ENCODE assay signal across 9 cellular contexts in the genomic region with DNA sequence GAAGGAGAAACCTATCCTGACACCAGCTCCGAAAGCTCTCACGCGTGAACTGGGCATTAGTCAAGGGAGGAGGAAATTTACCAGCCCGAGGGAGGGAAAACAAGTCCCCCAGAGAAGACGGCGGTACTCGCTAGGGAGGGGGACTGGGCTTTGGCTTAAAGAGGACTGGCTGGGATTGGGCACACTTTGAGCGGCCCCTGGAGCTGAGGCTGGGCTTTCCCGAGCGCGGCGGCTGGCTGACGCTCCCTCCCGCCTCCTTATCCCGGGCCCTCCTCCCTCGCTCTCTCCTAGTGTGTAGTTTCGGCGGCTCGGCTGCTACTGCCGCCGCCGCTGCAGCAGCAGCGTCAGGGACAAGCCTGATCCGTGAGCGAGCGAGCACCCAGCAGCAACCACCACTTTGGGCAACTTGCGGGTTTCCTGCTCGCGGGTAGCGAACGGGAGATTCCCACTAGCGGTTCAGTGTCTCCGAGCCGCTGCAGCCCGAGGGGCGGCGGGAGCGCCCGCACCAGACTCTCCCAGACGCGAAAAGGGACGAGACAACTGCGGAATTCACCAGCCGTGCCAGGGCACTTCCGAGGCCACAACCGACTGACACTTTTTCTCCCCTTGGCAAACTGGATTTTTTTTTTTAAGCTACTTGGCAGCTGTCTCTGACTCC. TPM values are rescaled to one million over a fixed set of nuclear protein-coding genes. Genes with fewer than 3 reads are reported as not detected.
A peak's percentile ranks its signal among the peaks of the same experiment; 100 is the strongest.
DNase-seq lines count a peak whose midpoint lies in the region; ATAC-seq, FAIRE-seq and TF ChIP-seq lines count a peak whose summit lies in the region.
"Had no signal": no experiment of that assay in that cellular context is flagged by ENCODE, and none has a peak within 500 bp of the region (broad histone marks: within the 10 kb centered on the region; RNA-seq: fewer than 3 reads in every experiment).

No MANE protein-coding gene starts in this region.

- H3K9me3 Mint-ChIP-seq in activated naive CD8-positive, alpha-beta T cell (ENCODE audit: low read depth), result no peaks in the 10 kb centered on the region
- H3K9me3 Mint-ChIP-seq: activated B cell treated with CpG ODN at 0.5 μM for 24 hours had no signal

- no peak overlapping the region for H3K27ac ChIP-seq in KMS-11
- peak overlapping the region; percentile 33 to 87 (median 72) for H3K27ac ChIP-seq in heart left ventricle
- H3K27ac ChIP-seq in pancreas, result no peak overlapping the region

- DNase-seq in EL (peak; percentile 65), heart left ventricle (peak; percentile 53 to 70 (median 65)), pancreas (peak in 4 of 6 donors; percentile 13 to 63 (median 38)), KG1 (lab: John Stamatoyannopoulos, UW) (no peak)
- DNase-seq: activated B cell treated with CpG ODN at 0.5 μM for 24 hours had no signal

- peak overlapping the region; percentile 74 for H3K4me3 Mint-ChIP-seq in activated naive CD8-positive, alpha-beta T cell
- H3K4me3 Mint-ChIP-seq: activated B cell treated with CpG ODN at 0.5 μM for 24 hours had no signal

- H3K4me1 ChIP-seq in KMS-11 (ENCODE audit: low read depth, poor library complexity, severe bottlenecking), result peaks cover 6% of the 10 kb centered on the region
- peaks cover 0 to 49% (median 13%) of the 10 kb centered on the region in 12 donors for H3K4me1 ChIP-seq in heart left ventricle
- peaks cover 17 to 23% (median 22%) of the 10 kb centered on the region in 3 donors for H3K4me1 ChIP-seq in pancreas

- no peak for TF ChIP-seq POLR2A in heart left ventricle (IDR thresholded peaks at IDR 0.05)

- peak overlapping the region; percentile 86; the same call in 1 of the 2 replicates for H2AFZ ChIP-seq in KMS-11 (ENCODE audit: low read depth)

- H3K4me1 Mint-ChIP-seq in activated naive CD8-positive, alpha-beta T cell (ENCODE audit: low read depth), result peaks cover 49% of the 10 kb centered on the region

- no peaks in the 10 kb centered on the region for H3K36me3 Mint-ChIP-seq in activated naive CD8-positive, alpha-beta T cell

- TF ChIP-seq CTCF in KMS-11 (conservative IDR thresholded peaks at IDR 0.05; ENCODE audit: low read depth, low read length) (no peak), heart left ventricle (IDR thresholded peaks at IDR 0.05) (no peak), pancreas (IDR thresholded peaks at IDR 0.05) (no peak)

- FAIRE-seq in pancreas (lab: Jason Lieb, UNC), result no peak

- H3K36me3 ChIP-seq in KMS-11 (ENCODE audit: insufficient read depth), result no peaks in the 10 kb centered on the region
- no peaks in the 10 kb centered on the region for H3K36me3 ChIP-seq in heart left ventricle
- no peaks in the 10 kb centered on the region for H3K36me3 ChIP-seq in pancreas

- no peaks in the 10 kb centered on the region for H3K79me2 ChIP-seq in KMS-11 (ENCODE audit: insufficient read depth, low read depth)

- H3K4me2 ChIP-seq in KMS-11, result peak overlapping the region; percentile 86

- H3K9me3 ChIP-seq in heart left ventricle, result no peaks in the 10 kb centered on the region
- H3K9me3 ChIP-seq in pancreas, result no peaks in the 10 kb centered on the region

- H3K27me3 ChIP-seq in KMS-11 (ENCODE audit: insufficient read depth, low read depth) (no peaks in the 10 kb centered on the region), heart left ventricle (peaks cover 0 to 70% (median 11%) of the 10 kb centered on the region in 9 donors), pancreas (peaks cover 3 to 45% (median 9%) of the 10 kb centered on the region in 4 donors)

- H3K27ac Mint-ChIP-seq in activated naive CD8-positive, alpha-beta T cell, result no peak overlapping the region

- 0 to 1% (median 1%) methylated on average over 35 to 46 of the region's 46 CpGs for WGBS in heart left ventricle, 4 donors
- WGBS in pancreas, 2 donors, result 0% methylated on average over 41 to 46 of the region's 46 CpGs

- H3K27me3 Mint-ChIP-seq in activated naive CD8-positive, alpha-beta T cell, result peaks cover 34% of the 10 kb centered on the region

- intact Hi-C loops in heart left ventricle (cut with DNase I), result loop anchor here in 7 of 10 donors (5.0 to 10.0 kb wide), 9 partner anchors 215 to 955 kb away; no protein-coding TSS in a partner anchor
- intact Hi-C loops in pancreas (cut with DNase I), result no loop called here

- no peaks in the 10 kb centered on the region for H4K20me1 ChIP-seq in KMS-11 (ENCODE audit: insufficient read depth)

- no peak overlapping the region for H3K4me3 ChIP-seq in KMS-11 (IDR thresholded peaks at IDR 0.05; ENCODE audit: insufficient read depth, low read depth, low read length)
- peak overlapping the region; percentile 19 to 78 (median 65) for H3K4me3 ChIP-seq in heart left ventricle
- H3K4me3 ChIP-seq in pancreas, result peak overlapping the region; percentile 0 to 40 (median 18)

- ATAC-seq in heart left ventricle (peak; percentile 47 to 67 (median 64)), pancreas (peak in 3 of 4 donors; percentile 36 to 52 (median 43)), GM21447 (IDR thresholded peaks at IDR 0.05; ENCODE audit: unreplicated experiment) (no peak), HG03432 (IDR thresholded peaks at IDR 0.05; ENCODE audit: unreplicated experiment) (no peak)

- no peak overlapping the region for H3K9ac ChIP-seq in KMS-11

RNA-seq across cellular contexts. Expression of gene PCDH7, which starts 0.7 kb away (rescaled TPM):
- total RNA-seq in heart left ventricle, result 100 to 1,000 TPM in 5 of 9 donors, 10 to 100 TPM in 4; 51.4 to 166 (median 107) TPM
- 10 to 100 TPM in 1 of 2 donors, 1 to 10 TPM in 1; 9.4 to 39.8 TPM for polyA plus RNA-seq in heart left ventricle
- 1 to 10 TPM in 2 of 6 donors, under 1 TPM in 4; 0.25 to 6.4 (median 0.53) TPM for total RNA-seq in pancreas
- under 1 TPM; 0.34 to 0.52 TPM for polyA plus RNA-seq in pancreas
- total RNA-seq: activated B cell treated with CpG ODN at 0.5 μM for 24 hours had no signal

Comparison
In these comparisons a context has a peak if more than half of its experiments do, and no peak if none do; other contexts are left out.
1. H3K27ac ChIP-seq: peak in heart left ventricle (12 of 12); none in KMS-11 (single experiment) and pancreas (0 of 4).
2. ATAC-seq: peak in heart left ventricle (4 of 4) and pancreas (3 of 4); none in GM21447 (single experiment) and HG03432 (single experiment).
3. RNA of gene PCDH7, which starts 0.7 kb away (total RNA-seq): 51.4 to 166 TPM in heart left ventricle; 0.25 to 6.4 TPM in pancreas; every median in the first group is over 4 times any median in the second.
4. intact Hi-C loops: an anchor here in heart left ventricle (5.0 to 10.0 kb wide); none called in pancreas.